ENCODE assay signal across 16 cellular contexts in genomic region chr11:111688028-111688427, GRCh38.
"Had no signal": no experiment of that assay in that cellular context is flagged by ENCODE, and none has a peak within 500 bp of the region (broad histone marks: within the 10 kb centered on the region; RNA-seq: fewer than 3 reads in every experiment).

No MANE protein-coding gene starts in this region.

- H3K9me3 ChIP-seq: neutrophil, tibial nerve, uterus had no signal

- H3K4me1 ChIP-seq: tibial nerve, uterus had no signal

- H3K4me3 ChIP-seq: cardiac muscle cell, tibial nerve, uterus had no signal

- H3K36me3 ChIP-seq: cardiac muscle cell, uterus had no signal

- H3K27ac ChIP-seq: cardiac muscle cell, neutrophil, tibial nerve, uterus had no signal

- DNase-seq: activated CD4-positive, alpha-beta T cell treated with anti-CD3 and anti-CD28 coated beads, Interleukin-2, amount 50 U/mL, for 4 hours; activated gamma-delta T cell treated with Interleukin-2 at 50 U/mL for 16 hours; effector memory CD4-positive, alpha-beta T cell; hippocampal formation; islet precursor cell; mesenchymal stem cell; naive thymus-derived CD8-positive, alpha-beta T cell; retina; stimulated activated CD4-positive, alpha-beta T cell treated with anti-CD3 and anti-CD28 coated beads, Interleukin-2, amount 100 ng/mL, for 24 hours; stimulated activated naive CD8-positive, alpha-beta T cell treated with anti-CD3 and anti-CD28 coated beads, Interleukin-15, Interleukin-2, amounts not matched to agents 100 U/mL and 50 U/mL, for 24 hours; SW 1271; T-helper 2 cell; uterus had no signal

- H3K27me3 ChIP-seq: cardiac muscle cell, neutrophil, tibial nerve, uterus had no signal
